ENCODE assay signal across 24 cellular contexts in genomic region chr19:2201473-2202148, GRCh38. TPM values are rescaled to one million over a fixed set of nuclear protein-coding genes. Genes with fewer than 3 reads are reported as not detected.
DNase-seq lines count a peak whose midpoint lies in the region; ATAC-seq and TF ChIP-seq lines count a peak whose summit lies in the region.
"Had no signal": no experiment of that assay in that cellular context is flagged by ENCODE, and none has a peak within 500 bp of the region (broad histone marks: within the 10 kb centered on the region; RNA-seq: fewer than 3 reads in every experiment).

No MANE protein-coding gene starts in this region.

- no peaks in the 10 kb centered on the region for H3K27me3 Mint-ChIP-seq in activated CD4-positive, alpha-beta T cell treated with anti-CD3 and anti-CD28 coated beads, Interleukin-2, amount 10 ng/mL, durations not matched to agents 7 days and 5 days
- no peaks in the 10 kb centered on the region for H3K27me3 Mint-ChIP-seq in WTC11 (ENCODE audit: low read depth)
- no peaks in the 10 kb centered on the region for H3K27me3 Mint-ChIP-seq in CD14-positive monocyte (ENCODE audit: low read depth in 3 of 3)
- H3K27me3 Mint-ChIP-seq: activated T-cell treated with anti-CD3 and anti-CD28 coated beads, Interleukin-2, amount 50 U/mL, for 24 hours had no signal

- H3K4me1 Mint-ChIP-seq in activated CD4-positive, alpha-beta T cell treated with anti-CD3 and anti-CD28 coated beads, Interleukin-2, amount 10 ng/mL, durations not matched to agents 7 days and 5 days = no peaks in the 10 kb centered on the region
- H3K4me1 Mint-ChIP-seq in WTC11 (no peaks in the 10 kb centered on the region), CD14-positive monocyte (no peaks in the 10 kb centered on the region)
- peaks cover 37% of the 10 kb centered on the region for H3K4me1 Mint-ChIP-seq in stimulated activated effector memory CD8-positive, alpha-beta T cell treated with anti-CD3 and anti-CD28 coated beads, Interleukin-12 subunit alpha, Interleukin-12 subunit beta, amount 100 ng/mL, for 72 hours

- peak overlapping the region; percentile 41 for H3K27ac Mint-ChIP-seq in activated CD4-positive, alpha-beta T cell treated with anti-CD3 and anti-CD28 coated beads, Interleukin-2, amount 10 ng/mL, durations not matched to agents 7 days and 5 days
- H3K27ac Mint-ChIP-seq in WTC11 (peak overlapping the region; percentile 96), CD14-positive monocyte (peak overlapping the region in 2 of 7 donors; percentile 69 to 88)
- peak overlapping the region; percentile 81 for H3K27ac Mint-ChIP-seq in stimulated activated effector memory CD8-positive, alpha-beta T cell treated with anti-CD3 and anti-CD28 coated beads, Interleukin-12 subunit alpha, Interleukin-12 subunit beta, amount 100 ng/mL, for 72 hours

- no peaks in the 10 kb centered on the region for H3K9me3 Mint-ChIP-seq in activated CD4-positive, alpha-beta T cell treated with anti-CD3 and anti-CD28 coated beads, Interleukin-2, amount 10 ng/mL, durations not matched to agents 7 days and 5 days
- H3K9me3 Mint-ChIP-seq in WTC11 (no peaks in the 10 kb centered on the region), CD14-positive monocyte (no peaks in the 10 kb centered on the region)
- no peaks in the 10 kb centered on the region for H3K9me3 Mint-ChIP-seq in stimulated activated effector memory CD8-positive, alpha-beta T cell treated with anti-CD3 and anti-CD28 coated beads, Interleukin-12 subunit alpha, Interleukin-12 subunit beta, amount 100 ng/mL, for 72 hours
- H3K9me3 Mint-ChIP-seq: activated T-cell treated with anti-CD3 and anti-CD28 coated beads, Interleukin-2, amount 50 U/mL, for 24 hours had no signal

- POLR2A ChIA-PET in activated CD4-positive, alpha-beta T cell treated with anti-CD3 and anti-CD28 coated beads, Interleukin-2, amount 10 ng/mL, durations not matched to agents 7 days and 5 days (lab: Charles Lee) = no interaction called here
- POLR2A ChIA-PET in WTC11 (lab: Charles Lee) = no interaction called here

- ATAC-seq in WTC11 (no peak), esophagus mucosa (peak; percentile 83), HG02970 (IDR thresholded peaks at IDR 0.05; ENCODE audit: low FRiP score, unreplicated experiment) (no peak)
- ATAC-seq in stimulated activated effector memory CD8-positive, alpha-beta T cell treated with anti-CD3 and anti-CD28 coated beads, Interleukin-12 subunit alpha, Interleukin-12 subunit beta, amount 100 ng/mL, for 72 hours = peak; percentile 14
- ATAC-seq: gastrocnemius medialis; stimulated activated naive CD8-positive, alpha-beta T cell treated with anti-CD3 and anti-CD28 coated beads, Interleukin-15, Interleukin-2, amounts not matched to agents 100 U/mL and 50 U/mL, for 24 hours had no signal

- peaks cover 7% of the 10 kb centered on the region for H3K36me3 Mint-ChIP-seq in activated CD4-positive, alpha-beta T cell treated with anti-CD3 and anti-CD28 coated beads, Interleukin-2, amount 10 ng/mL, durations not matched to agents 7 days and 5 days (ENCODE audit: low read depth)
- peaks cover 16% of the 10 kb centered on the region for H3K36me3 Mint-ChIP-seq in WTC11
- H3K36me3 Mint-ChIP-seq in stimulated activated effector memory CD8-positive, alpha-beta T cell treated with anti-CD3 and anti-CD28 coated beads, Interleukin-12 subunit alpha, Interleukin-12 subunit beta, amount 100 ng/mL, for 72 hours = peaks cover 89% of the 10 kb centered on the region
- peaks cover 43 to 81% of the 10 kb centered on the region in 2 donors for H3K36me3 Mint-ChIP-seq in CD14-positive monocyte

- no peak for TF ChIP-seq CTCF in WTC11 (IDR thresholded peaks at IDR 0.05)
- TF ChIP-seq CTCF in CD14-positive monocyte (IDR thresholded peaks at IDR 0.05) = no peak

- CTCF ChIA-PET in activated CD4-positive, alpha-beta T cell treated with anti-CD3 and anti-CD28 coated beads, Interleukin-2, amount 10 ng/mL, durations not matched to agents 7 days and 5 days (lab: Charles Lee) = no interaction called here
- CTCF ChIA-PET in WTC11 (lab: Charles Lee) = no interaction called here

- DNase-seq in activated CD4-positive, alpha-beta T cell treated with anti-CD3 and anti-CD28 coated beads, Interleukin-2, amount 10 ng/mL, durations not matched to agents 7 days and 5 days = no peak
- DNase-seq in activated CD4-positive, alpha-beta T cell treated with anti-CD3 and anti-CD28 coated beads, Interleukin-2, amount 50 U/mL, for 4 hours = no peak
- no peak for DNase-seq in WTC11 (ENCODE audit: low spot score)
- DNase-seq in stimulated activated effector memory CD8-positive, alpha-beta T cell treated with anti-CD3 and anti-CD28 coated beads, Interleukin-12 subunit alpha, Interleukin-12 subunit beta, amount 100 ng/mL, for 72 hours (ENCODE audit: low spot score in 2 of 2) = no peak
- DNase-seq in CD14-positive monocyte (ENCODE audit: low spot score) = no peak
- no peak for DNase-seq in nucleus accumbens (lab: John Stamatoyannopoulos, UW)
- DNase-seq: activated naive CD4-positive, alpha-beta T cell; activated T-cell treated with anti-CD3 and anti-CD28 coated beads, Interleukin-2, amount 50 U/mL, for 24 hours; AML-193; amygdala; central memory CD4-positive, alpha-beta T cell; gastrocnemius medialis; GM23248; MV-4-11; NCI-H2171 treated with DMSO at 0.1 percent for 48 hours; NCI-H526; retina; SK-N-SH; spleen; stimulated activated CD4-positive, alpha-beta T cell treated with anti-CD3 and anti-CD28 coated beads, Interleukin-4, amount 100 ng/mL, for 1 hour; stimulated activated naive CD8-positive, alpha-beta T cell treated with anti-CD3 and anti-CD28 coated beads, Interleukin-15, Interleukin-2, amounts not matched to agents 100 U/mL and 50 U/mL, for 24 hours; thyroid gland had no signal

- intact Hi-C loops in CD14-positive monocyte (cut with micrococcal nuclease) = no loop called here

- no peak overlapping the region for H3K4me3 Mint-ChIP-seq in activated CD4-positive, alpha-beta T cell treated with anti-CD3 and anti-CD28 coated beads, Interleukin-2, amount 10 ng/mL, durations not matched to agents 7 days and 5 days
- H3K4me3 Mint-ChIP-seq in WTC11 = no peak overlapping the region
- H3K4me3 Mint-ChIP-seq in stimulated activated effector memory CD8-positive, alpha-beta T cell treated with anti-CD3 and anti-CD28 coated beads, Interleukin-12 subunit alpha, Interleukin-12 subunit beta, amount 100 ng/mL, for 72 hours = no peak overlapping the region
- no peak overlapping the region for H3K4me3 Mint-ChIP-seq in CD14-positive monocyte
- H3K4me3 Mint-ChIP-seq: activated T-cell treated with anti-CD3 and anti-CD28 coated beads, Interleukin-2, amount 50 U/mL, for 24 hours had no signal

TF ChIP-seq in WTC11, 78 proteins besides CTCF, POLR2A, EP300 and RAD21 (continues in another document):
- TF ChIP-seq, protein P1, sequence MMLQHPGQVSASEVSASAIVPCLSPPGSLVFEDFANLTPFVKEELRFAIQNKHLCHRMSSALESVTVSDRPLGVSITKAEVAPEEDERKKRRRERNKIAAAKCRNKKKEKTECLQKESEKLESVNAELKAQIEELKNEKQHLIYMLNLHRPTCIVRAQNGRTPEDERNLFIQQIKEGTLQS (CRISPR knock-in tag; conservative IDR thresholded peaks at IDR 0.05) = no peak
- TF ChIP-seq SP1 (CRISPR knock-in tag; conservative IDR thresholded peaks at IDR 0.05) (no peak), ZNF425 (CRISPR knock-in tag; conservative IDR thresholded peaks at IDR 0.05) (no peak), FOXJ3 (CRISPR knock-in tag; IDR thresholded peaks at IDR 0.05; ENCODE audit: borderline replicate concordance) (no peak)

RNA-seq across cellular contexts. Expression of gene PLEKHJ1, which starts 34.5 kb away (rescaled TPM):
- total RNA-seq in activated CD4-positive, alpha-beta T cell treated with anti-CD3 and anti-CD28 coated beads, Interleukin-2, amount 10 ng/mL, durations not matched to agents 7 days and 5 days = 10 to 100 TPM; 56.2 to 71.9 TPM
- total RNA-seq in WTC11 (2021) (164 to 189 TPM (median 167 TPM) in 3 replicates), esophagus mucosa (48.9 TPM)
- polyA plus RNA-seq in CD14-positive monocyte = 10 to 100 TPM; 62.1 to 69.0 TPM

RNA-seq across cellular contexts. Expression of gene SF3A2, which starts 35.0 kb away (rescaled TPM):
- total RNA-seq in activated CD4-positive, alpha-beta T cell treated with anti-CD3 and anti-CD28 coated beads, Interleukin-2, amount 10 ng/mL, durations not matched to agents 7 days and 5 days = 100 to 1,000 TPM; 142 to 151 TPM
- 167 to 184 TPM (median 169 TPM) in 3 replicates for total RNA-seq in WTC11 (2021)
- total RNA-seq in esophagus mucosa = 45.4 TPM
- 10 to 100 TPM in 1 of 2 donors, 1 to 10 TPM in 1; 8.0 to 11.6 TPM for polyA plus RNA-seq in CD14-positive monocyte

RNA-seq across cellular contexts. Expression of gene DOT1L, which starts 37.9 kb away (rescaled TPM):
- 10 to 100 TPM; 62.3 to 66.2 TPM for total RNA-seq in activated CD4-positive, alpha-beta T cell treated with anti-CD3 and anti-CD28 coated beads, Interleukin-2, amount 10 ng/mL, durations not matched to agents 7 days and 5 days
- total RNA-seq in WTC11 (2021) (99.2 to 111 TPM (median 103 TPM) in 3 replicates), esophagus mucosa (20.8 TPM)
- polyA plus RNA-seq in CD14-positive monocyte = under 1 TPM; 0.32 to 0.75 TPM

RNA-seq across cellular contexts. Expression of gene AMH, which starts 47.5 kb away (rescaled TPM):
- 1 to 10 TPM; 5.2 to 9.2 TPM for total RNA-seq in activated CD4-positive, alpha-beta T cell treated with anti-CD3 and anti-CD28 coated beads, Interleukin-2, amount 10 ng/mL, durations not matched to agents 7 days and 5 days
- total RNA-seq in WTC11 (2021) = 4.7 to 11.2 TPM (median 5.2 TPM) in 3 replicates
- total RNA-seq in esophagus mucosa = 0.56 TPM
- not detected for polyA plus RNA-seq in CD14-positive monocyte
- total RNA-seq: GM23248 had no signal
- polyA plus RNA-seq: GM23248 had no signal

RNA-seq across cellular contexts. Expression of gene AP3D1, which starts 50.2 kb away (rescaled TPM):
- 10 to 100 TPM; 95.7 to 95.8 TPM for total RNA-seq in activated CD4-positive, alpha-beta T cell treated with anti-CD3 and anti-CD28 coated beads, Interleukin-2, amount 10 ng/mL, durations not matched to agents 7 days and 5 days
- 160 to 190 TPM (median 163 TPM) in 3 replicates for total RNA-seq in WTC11 (2021)
- 84.2 TPM for total RNA-seq in esophagus mucosa
- 10 to 100 TPM in 1 of 2 donors, 1 to 10 TPM in 1; 9.6 to 12.4 TPM for polyA plus RNA-seq in CD14-positive monocyte

Comparison
In these comparisons a context has a peak if more than half of its experiments do, and no peak if none do; other contexts are left out.
1. ATAC-seq: peak in esophagus mucosa (single experiment) and stimulated activated effector memory CD8-positive, alpha-beta T cell treated with anti-CD3 and anti-CD28 coated beads, Interleukin-12 subunit alpha, Interleukin-12 subunit beta, amount 100 ng/mL, for 72 hours (single experiment); none in WTC11 (single experiment) and HG02970 (single experiment).